8 cellular contexts compared by ENCODE assay signal in the genomic region with DNA sequence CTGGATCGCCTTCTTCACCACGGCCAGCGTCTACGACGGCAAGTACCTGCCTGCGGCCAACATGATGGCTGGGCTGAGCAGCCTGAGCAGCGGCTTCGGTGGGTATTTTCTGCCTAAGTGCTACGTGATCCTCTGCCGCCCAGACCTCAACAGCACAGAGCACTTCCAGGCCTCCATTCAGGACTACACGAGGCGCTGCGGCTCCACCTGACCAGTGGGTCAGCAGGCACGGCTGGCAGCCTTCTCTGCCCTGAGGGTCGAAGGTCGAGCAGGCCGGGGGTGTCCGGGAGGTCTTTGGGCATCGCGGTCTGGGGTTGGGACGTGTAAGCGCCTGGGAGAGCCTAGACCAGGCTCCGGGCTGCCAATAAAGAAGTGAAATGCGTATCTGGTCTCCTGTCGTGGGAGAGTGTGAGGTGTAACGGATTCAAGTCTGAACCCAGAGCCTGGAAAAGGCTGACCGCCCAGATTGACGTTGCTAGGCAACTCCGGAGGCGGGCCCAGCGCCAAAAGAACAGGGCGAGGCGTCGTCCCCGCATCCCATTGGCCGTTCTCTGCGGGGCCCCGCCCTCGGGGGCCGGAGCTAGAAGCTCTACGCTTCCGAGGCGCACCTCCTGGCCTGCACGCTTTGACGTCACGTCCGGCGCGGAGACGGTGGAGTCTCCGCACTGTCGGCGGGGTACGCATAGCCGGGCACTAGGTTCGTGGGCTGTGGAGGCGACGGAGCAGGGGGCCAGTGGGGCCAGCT. TPM values are rescaled to one million over a fixed set of nuclear protein-coding genes. Genes with fewer than 3 reads are reported as not detected.
A peak's percentile ranks its signal among the peaks of the same experiment; 100 is the strongest.
DNase-seq lines count a peak whose midpoint lies in the region; ATAC-seq and TF ChIP-seq lines count a peak whose summit lies in the region.

A gene (plus strand): TSS at position 621 of the 745 bp plus-strand sequence. CDS start 616 bp downstream, outside the sequence.

- H3K36me3 ChIP-seq in IMR-90 (ENCODE audit: control insufficient read depth, insufficient read depth, low read length): 0 out of 2 replicates have a peak, but pooled peaks cover 3% of the 10 kb centered on the region

- no peak for TF ChIP-seq RAD21 in IMR-90 (IDR thresholded peaks at IDR 0.05; ENCODE audit: low read length)

- H3K56ac ChIP-seq in IMR-90 (ENCODE audit: extremely low read depth, insufficient read depth, low read length): no peak within 1 kb of the TSS

- dilution Hi-C loops in IMR-90 (cut with HindIII; ENCODE audit: low sequenced_read_pairs, unreplicated experiment): no loop called here

- peak within 1 kb of the TSS; percentile 94 for H2AK9ac ChIP-seq in IMR-90 (replicated peaks; ENCODE audit: low read depth, low read length, poor library complexity)

- peak within 1 kb of the TSS; percentile 26; the same call in 1 of the 2 replicates for H4K91ac ChIP-seq in IMR-90 (ENCODE audit: insufficient read depth, low read depth, low read length)

- H4K20me1 ChIP-seq in IMR-90 (ENCODE audit: insufficient read depth, low read length): peaks cover 4% of the 10 kb centered on the region

- peak within 1 kb of the TSS; percentile 56 for H3K9ac ChIP-seq in IMR-90 (ENCODE audit: low read depth, low read length)

- peaks cover 15 to 34% of the 10 kb centered on the region in 2 experiments for H3K79me1 ChIP-seq in IMR-90 (ENCODE audit: low read depth in 1 of 2, low read length in 2 of 2)

- BruUV-seq in IMR-90 (replicated peaks; lab: Mats Ljungman, UMichigan): no TSS peak

- H3K27me3 ChIP-seq in IMR-90 (ENCODE audit: control insufficient read depth, insufficient read depth, low read length): no peaks in the 10 kb centered on the region; the same call in 1 of the 2 replicates

- H2AFZ ChIP-seq in IMR-90 (replicated peaks; ENCODE audit: low read length, poor library complexity): peak within 1 kb of the TSS; percentile 89

- H3K4me3 ChIP-seq in IMR-90 (ENCODE audit: insufficient read depth, low read depth, low read length): peak within 1 kb of the TSS; percentile 71

- POLR2A ChIA-PET in IMR-90 (lab: Charles Lee; ENCODE audit: unreplicated experiment): no interaction called here

- no peak within 1 kb of the TSS for H2BK15ac ChIP-seq in IMR-90 (ENCODE audit: low read depth, low read length)

- H2BK5ac ChIP-seq in IMR-90 (ENCODE audit: low read depth, low read length, poor library complexity, severe bottlenecking): peak within 1 kb of the TSS; percentile 64

- peaks cover 11% of the 10 kb centered on the region for H3K4me1 ChIP-seq in IMR-90 (ENCODE audit: control insufficient read depth, insufficient read depth, low read length)

- TF ChIP-seq CTCF in IMR-90 (conservative IDR thresholded peaks at IDR 0.05; ENCODE audit: low read depth, low read length): no peak

- H2BK120ac ChIP-seq in IMR-90 (ENCODE audit: low read depth, low read length): no peak within 1 kb of the TSS

- H4K5ac ChIP-seq in IMR-90 (ENCODE audit: low read depth, low read length): peak within 1 kb of the TSS; percentile 62

- peak within 1 kb of the TSS; percentile 78; the same call in 1 of the 2 replicates for H2AK5ac ChIP-seq in IMR-90 (ENCODE audit: low read depth, low read length)

- CTCF ChIA-PET in IMR-90 (lab: Yijun Ruan, JAX): no interaction called here

- peak within 1 kb of the TSS; percentile 65 for H3K4ac ChIP-seq in IMR-90 (ENCODE audit: low read depth, low read length)

- peak within 1 kb of the TSS; percentile 60 for H3K27ac ChIP-seq in IMR-90 (ENCODE audit: insufficient read depth, low read length)

- no peak within 1 kb of the TSS for H2BK20ac ChIP-seq in IMR-90 (ENCODE audit: low read depth, low read length)

- TF ChIP-seq POLR2A in IMR-90 (IDR thresholded peaks at IDR 0.05; ENCODE audit: low read depth, low read length): peak; percentile 87

- H3K18ac ChIP-seq in IMR-90 (ENCODE audit: low read depth, low read length): no peak within 1 kb of the TSS

- peaks cover 17% of the 10 kb centered on the region for H3K9me1 ChIP-seq in IMR-90 (ENCODE audit: insufficient read depth, low read length)

- DNase-seq in DMS 273 (lab: John Stamatoyannopoulos, UW; ENCODE audit: unreplicated experiment): peak; percentile 100
- DNase-seq in IMR-90: peak; percentile 95
- DNase-seq in OCI-M1 (lab: John Stamatoyannopoulos, UW): peak; percentile 99
- DNase-seq in activated T-cell treated with anti-CD3 and anti-CD28 coated beads for 24 hours (ENCODE audit: low read depth): peak; percentile 96
- DNase-seq in epidermal melanocyte (ENCODE audit: insufficient read length, low spot score): peak; percentile 100
- DNase-seq in middle frontal gyrus (ENCODE audit: extremely low spot score, low spot score): peak; percentile 99
- peak; percentile 96 to 97 for DNase-seq in stimulated activated CD8-positive, alpha-beta memory T cell treated with anti-CD3 and anti-CD28 coated beads, Interleukin-2, amount 100 ng/mL, for 48 hours (ENCODE audit: low read depth in 2 of 2)

- H3K9me3 ChIP-seq in IMR-90 (ENCODE audit: control insufficient read depth, insufficient read depth, low read length): no peaks in the 10 kb centered on the region

- peak within 1 kb of the TSS; percentile 99 for H3K4me2 ChIP-seq in IMR-90 (ENCODE audit: low read depth, low read length)

- intact Hi-C loops in IMR-90 (cut with micrococcal nuclease): no loop called here

- H4K8ac ChIP-seq in IMR-90 (ENCODE audit: low read depth in 2 of 2, low read length in 2 of 2): peak within 1 kb of the TSS; percentile 87 to 94

- peak within 1 kb of the TSS; percentile 75 for H3K23ac ChIP-seq in IMR-90 (ENCODE audit: low read depth, low read length)

- in situ Hi-C loops in IMR-90 (cut with MboI; ENCODE audit: low sequenced_read_pairs): no loop called here

- H3K14ac ChIP-seq in IMR-90 (replicated peaks; ENCODE audit: low read depth, low read length): peak within 1 kb of the TSS; percentile 59; the same call in 1 of the 2 replicates

- 13% methylated on average over 33 of the region's 58 CpGs; no CpG with 5 or more reads in 1 of the 2 experiments for WGBS in IMR-90 (ENCODE audit: extremely low coverage in 2 of 2, insufficient read length in 1 of 2), 2 experiments

- ATAC-seq in GM21528 (IDR thresholded peaks at IDR 0.05; ENCODE audit: low FRiP score, unreplicated experiment): peak; percentile 98
- ATAC-seq in IMR-90 (ENCODE audit: low read depth): peak; percentile 98

TF ChIP-seq in IMR-90, 13 proteins besides CTCF, POLR2A, EP300 and RAD21:
- peak; percentile 54; the same call in 1 of the 2 replicates for TF ChIP-seq MXI1 (IDR thresholded peaks at IDR 0.05; ENCODE audit: borderline replicate concordance, low read depth, low read length)
- no peak for TF ChIP-seq CEBPB (IDR thresholded peaks at IDR 0.05; ENCODE audit: low read depth, low read length)
- no peak for TF ChIP-seq RCOR1 (IDR thresholded peaks at IDR 0.05; ENCODE audit: insufficient replicate concordance, low read length)
- TF ChIP-seq, protein P1, sequence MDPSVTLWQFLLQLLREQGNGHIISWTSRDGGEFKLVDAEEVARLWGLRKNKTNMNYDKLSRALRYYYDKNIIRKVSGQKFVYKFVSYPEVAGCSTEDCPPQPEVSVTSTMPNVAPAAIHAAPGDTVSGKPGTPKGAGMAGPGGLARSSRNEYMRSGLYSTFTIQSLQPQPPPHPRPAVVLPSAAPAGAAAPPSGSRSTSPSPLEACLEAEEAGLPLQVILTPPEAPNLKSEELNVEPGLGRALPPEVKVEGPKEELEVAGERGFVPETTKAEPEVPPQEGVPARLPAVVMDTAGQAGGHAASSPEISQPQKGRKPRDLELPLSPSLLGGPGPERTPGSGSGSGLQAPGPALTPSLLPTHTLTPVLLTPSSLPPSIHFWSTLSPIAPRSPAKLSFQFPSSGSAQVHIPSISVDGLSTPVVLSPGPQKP (IDR thresholded peaks at IDR 0.05; ENCODE audit: borderline replicate concordance, low read depth, low read length): no peak
- TF ChIP-seq, protein P2, sequence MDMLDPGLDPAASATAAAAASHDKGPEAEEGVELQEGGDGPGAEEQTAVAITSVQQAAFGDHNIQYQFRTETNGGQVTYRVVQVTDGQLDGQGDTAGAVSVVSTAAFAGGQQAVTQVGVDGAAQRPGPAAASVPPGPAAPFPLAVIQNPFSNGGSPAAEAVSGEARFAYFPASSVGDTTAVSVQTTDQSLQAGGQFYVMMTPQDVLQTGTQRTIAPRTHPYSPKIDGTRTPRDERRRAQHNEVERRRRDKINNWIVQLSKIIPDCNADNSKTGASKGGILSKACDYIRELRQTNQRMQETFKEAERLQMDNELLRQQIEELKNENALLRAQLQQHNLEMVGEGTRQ (IDR thresholded peaks at IDR 0.05; ENCODE audit: low read depth, low read length): peak; percentile 23; the same call in 1 of the 2 replicates
- TF ChIP-seq RFX5 (IDR thresholded peaks at IDR 0.05; ENCODE audit: low read depth, low read length): no peak
- TF ChIP-seq BHLHE40 (IDR thresholded peaks at IDR 0.05; ENCODE audit: low read depth, low read length): peak; percentile 59; the same call in 1 of the 2 replicates
- TF ChIP-seq NFE2L2 (IDR thresholded peaks at IDR 0.05; ENCODE audit: low read depth, low read length): no peak
- no peak for TF ChIP-seq FOS (IDR thresholded peaks at IDR 0.05; ENCODE audit: low read depth, low read length)
- TF ChIP-seq MAZ (IDR thresholded peaks at IDR 0.05; ENCODE audit: borderline replicate concordance, low read depth, low read length): peak; percentile 80; the same call in 1 of the 2 replicates
- no peak for TF ChIP-seq CHD1 (IDR thresholded peaks at IDR 0.05; ENCODE audit: low read depth, low read length)

RNA-seq across cellular contexts. Expression of the gene that starts here (rescaled TPM):
- total RNA-seq in IMR-90 (2012; rRNA removed): 9.3 and 10.3 TPM in 2 replicates
- 17.5 and 19.7 TPM in 2 replicates for polyA plus RNA-seq in IMR-90 (2012; rRNA removed)
- 10.0 and 15.6 TPM in 2 replicates for polyA plus RNA-seq in IMR-90 (2012; cell fraction: cytosol; rRNA removed)
- 61.7 and 153 TPM in 2 replicates for polyA plus RNA-seq in IMR-90 (2012; cell fraction: nucleus; rRNA removed; ENCODE audit: low replicate concordance)

Comparison
In these comparisons a context has a peak if more than half of its experiments do, and no peak if none do; other contexts are left out.
1. Peak in every context shown above with its lines: DNase-seq, ATAC-seq, H3K4me3 ChIP-seq and H3K27ac ChIP-seq.